Comparison of ENCODE assay signal across 20 cellular contexts in the genomic region with DNA sequence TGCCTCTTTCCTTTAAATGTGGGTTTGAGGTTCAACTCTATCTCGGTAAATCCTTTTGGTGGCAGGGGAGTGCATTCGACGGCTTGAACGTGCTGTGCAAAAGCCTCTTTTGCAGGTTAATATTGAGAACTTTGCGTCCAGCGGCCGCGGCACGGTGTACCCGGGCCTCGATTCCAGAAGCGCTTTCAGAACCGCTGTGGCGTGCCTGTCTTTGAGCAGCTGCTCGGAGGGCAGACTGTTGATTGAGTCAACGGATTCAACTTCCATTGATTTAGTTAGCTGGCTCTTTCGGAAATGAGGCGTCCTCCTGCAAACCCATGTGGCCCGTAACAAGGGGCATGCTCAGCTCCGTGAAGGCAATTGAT.
"Had no signal": no experiment of that assay in that cellular context is flagged by ENCODE, and none has a peak within 500 bp of the region (broad histone marks: within the 10 kb centered on the region; RNA-seq: fewer than 3 reads in every experiment).

No MANE protein-coding gene starts in this region.

- DNase-seq: activated CD4-positive, alpha-beta T cell treated with anti-CD3 and anti-CD28 coated beads for 1 hour; activated CD8-positive, alpha-beta memory T cell treated with anti-CD3 and anti-CD28 coated beads for 24 hours; activated CD8-positive, alpha-beta memory T cell treated with anti-CD3 and anti-CD28 coated beads, Interleukin-2, amount 50 U/mL, for 48 hours; activated effector memory CD4-positive, alpha-beta T cell treated with Interleukin-2 at 50 U/mL for 16 hours; activated naive CD4-positive, alpha-beta T cell treated with anti-CD3 and anti-CD28 coated beads, Interleukin-2, amount 10 ng/mL, durations not matched to agents 7 days and 5 days; activated naive CD8-positive, alpha-beta T cell treated with anti-CD3 and anti-CD28 coated beads, Interleukin-2, amount 50 U/mL, for 24 hours; activated T-cell treated with anti-CD3 and anti-CD28 coated beads, Interleukin-2, amount 50 U/mL, for 48 hours; cerebellar nuclear complex; effector memory CD4-positive, alpha-beta T cell; midbrain; stimulated activated naive CD8-positive, alpha-beta T cell treated with anti-CD3 and anti-CD28 coated beads, Interleukin-15, Interleukin-2, amounts not matched to agents 100 U/mL and 50 U/mL, for 24 hours; T-helper 17 cell had no signal

- H3K9me3 ChIP-seq: breast epithelium, esophagus muscularis mucosa, gastroesophageal sphincter, suprapubic skin, upper lobe of left lung had no signal

- H3K36me3 ChIP-seq: breast epithelium, esophagus muscularis mucosa, gastroesophageal sphincter, suprapubic skin, upper lobe of left lung had no signal

- FAIRE-seq: endothelial cell of umbilical vein had no signal

- H3K27ac ChIP-seq: breast epithelium, esophagus muscularis mucosa, gastroesophageal sphincter, skin epidermis, suprapubic skin, upper lobe of left lung, VCaP had no signal

- H3K4me1 ChIP-seq: breast epithelium had no signal

- ATAC-seq: activated naive CD8-positive, alpha-beta T cell treated with anti-CD3 and anti-CD28 coated beads, Interleukin-2, amount 50 U/mL, for 24 hours; gastroesophageal sphincter; stimulated activated naive CD8-positive, alpha-beta T cell treated with anti-CD3 and anti-CD28 coated beads, Interleukin-15, Interleukin-2, amounts not matched to agents 100 U/mL and 50 U/mL, for 24 hours; T-helper 17 cell had no signal

- H3K4me3 ChIP-seq: breast epithelium, esophagus muscularis mucosa, gastroesophageal sphincter, skin epidermis, suprapubic skin, upper lobe of left lung had no signal
